ENCODE assay signal across 34 cellular contexts in genomic region chr2:140910683-140911082, GRCh38.
"Had no signal": no experiment of that assay in that cellular context is flagged by ENCODE, and none has a peak within 500 bp of the region (broad histone marks: within the 10 kb centered on the region; RNA-seq: fewer than 3 reads in every experiment).

No MANE protein-coding gene starts in this region.

- H3K4me3 ChIP-seq: MG63 had no signal

- DNase-seq: Karpas-422, Kasumi-1, MG63, MM.1S, MV-4-11, NCI-H1048, NCI-H1092, NCI-H1092 treated with DMSO at 0.1 percent for 48 hours, NCI-H1105, NCI-H1105 treated with DMSO at 0.1 percent for 48 hours, NCI-H1417, NCI-H1417 treated with DMSO at 0.1 percent for 48 hours, NCI-H1436, NCI-H1436 treated with DMSO at 0.1 percent for 48 hours, NCI-H146, NCI-H1694, NCI-H1694 treated with DMSO at 0.1 percent for 48 hours, NCI-H187, NCI-H187 treated with DMSO at 0.1 percent for 48 hours, NCI-H1930, NCI-H2029, NCI-H2029 treated with DMSO at 0.1 percent for 48 hours, NCI-H2081, NCI-H2081 treated with DMSO at 0.1 percent for 48 hours, NCI-H2107, NCI-H2171, NCI-H2171 treated with DMSO at 0.1 percent for 48 hours, NCI-H2227 treated with DMSO at 0.1 percent for 48 hours, NCI-H226, NCI-H345, NCI-H446, NCI-H446 treated with DMSO at 0.1 percent for 48 hours, NCI-H510A, NCI-H510A treated with DMSO at 0.1 percent for 48 hours had no signal

- H3K36me3 ChIP-seq: MG63 had no signal

- H3K27me3 ChIP-seq: MG63 had no signal

- H3K9me3 ChIP-seq: MG63 had no signal
